In the genomic region with DNA sequence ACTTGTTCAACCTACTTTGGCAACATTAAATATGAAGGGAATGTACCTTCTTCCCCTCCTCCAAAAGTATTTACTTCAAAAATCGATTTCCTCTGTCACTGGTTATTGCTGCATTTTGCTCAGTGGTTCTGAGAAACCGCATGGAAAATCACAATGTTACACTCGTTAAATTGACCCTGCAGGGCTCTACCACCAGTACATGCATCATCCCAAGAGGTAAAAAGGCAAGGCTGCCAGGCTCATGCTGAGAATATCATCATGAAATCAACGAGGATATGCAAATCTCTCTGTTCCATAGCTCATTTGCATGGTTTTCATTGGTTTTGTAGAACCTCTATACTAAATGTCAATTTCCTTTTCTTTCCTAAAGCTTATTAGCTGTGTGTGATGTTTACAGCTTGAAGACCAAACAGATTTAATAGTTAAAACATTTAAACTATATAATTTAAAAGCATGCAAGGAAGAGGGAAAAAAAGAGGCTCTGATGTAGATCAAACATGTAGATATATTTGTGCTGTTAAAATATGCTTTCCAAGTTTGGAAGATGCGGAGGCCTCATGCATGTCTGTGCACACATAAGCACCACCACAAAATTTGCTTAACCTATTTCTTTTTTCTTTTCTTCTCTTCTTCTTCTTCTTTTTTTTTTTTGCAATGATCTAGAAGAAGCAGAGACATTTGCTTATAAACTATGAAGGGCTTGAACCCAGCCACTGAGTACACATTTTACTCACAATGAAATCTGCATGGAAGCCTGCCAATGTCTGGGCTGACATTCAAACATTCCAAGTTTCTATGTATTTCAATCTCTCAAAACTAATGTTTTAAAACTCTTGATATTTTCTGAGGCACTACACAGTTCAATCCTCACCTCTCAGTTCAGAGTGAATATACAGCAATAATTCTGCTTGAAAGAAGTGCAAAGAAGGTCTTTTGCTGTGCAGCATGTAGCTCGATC, we compare ENCODE assay signal across 9 cellular contexts.
DNase-seq lines count a peak whose midpoint lies in the region; ATAC-seq and TF ChIP-seq lines count a peak whose summit lies in the region.
"Had no signal": no experiment of that assay in that cellular context is flagged by ENCODE, and none has a peak within 500 bp of the region (broad histone marks: within the 10 kb centered on the region; RNA-seq: fewer than 3 reads in every experiment).

No MANE protein-coding gene starts in this region.

- DNase-seq in RPMI7951 (ENCODE audit: low read depth) (peak; percentile 37), mesothelial cell of epicardium (ENCODE audit: low spot score in 2 of 2, unreplicated experiment in 2 of 2) (no peak), vagina (ENCODE audit: extremely low spot score in 2 of 2) (no peak), SHP77 treated with DMSO at 0.1 percent for 48 hours (lab: John Stamatoyannopoulos, UW) (no peak), NOMO-1 treated with DMSO at 0.1 percent for 48 hours (lab: John Stamatoyannopoulos, UW; ENCODE audit: unreplicated experiment) (no peak), omental fat pad (ENCODE audit: low spot score) (no peak)

- no peaks in the 10 kb centered on the region for H3K27me3 ChIP-seq in vagina
- H3K27me3 ChIP-seq: tibial artery had no signal

- H3K4me1 ChIP-seq in vagina: peaks cover 28% of the 10 kb centered on the region

- no peaks in the 10 kb centered on the region for H3K36me3 ChIP-seq in vagina
- H3K36me3 ChIP-seq: tibial artery had no signal

- no peak for TF ChIP-seq POLR2A in vagina (IDR thresholded peaks at IDR 0.05)

- TF ChIP-seq CTCF in mesothelial cell of epicardium (IDR thresholded peaks at IDR 0.05; ENCODE audit: unreplicated experiment) (no peak), vagina (IDR thresholded peaks at IDR 0.05) (no peak), omental fat pad (IDR thresholded peaks at IDR 0.05) (no peak)

- H3K27me3 Mint-ChIP-seq in mesothelial cell of epicardium (ENCODE audit: low read depth): no peaks in the 10 kb centered on the region

- intact Hi-C loops in vagina (cut with DNase I): no loop called here

- ATAC-seq in GM18517 (IDR thresholded peaks at IDR 0.05; ENCODE audit: unreplicated experiment) (peak; percentile 75), GM21723 (IDR thresholded peaks at IDR 0.05; ENCODE audit: unreplicated experiment) (peak; percentile 65), omental fat pad (ENCODE audit: low FRiP score) (no peak)

- peaks cover 50% of the 10 kb centered on the region for H3K4me1 Mint-ChIP-seq in mesothelial cell of epicardium

- H3K4me3 Mint-ChIP-seq in mesothelial cell of epicardium: no peak overlapping the region

- H3K4me3 ChIP-seq in vagina: no peak overlapping the region
- H3K4me3 ChIP-seq: tibial artery had no signal

- H3K27ac Mint-ChIP-seq in mesothelial cell of epicardium: peak overlapping the region; percentile 59

- H3K36me3 Mint-ChIP-seq in mesothelial cell of epicardium: peaks cover 7% of the 10 kb centered on the region

- H3K27ac ChIP-seq in vagina: no peak overlapping the region

- no peaks in the 10 kb centered on the region for H3K9me3 Mint-ChIP-seq in mesothelial cell of epicardium

- no peaks in the 10 kb centered on the region for H3K9me3 ChIP-seq in vagina
- H3K9me3 ChIP-seq: tibial artery had no signal
